Comparison of ENCODE assay signal across 8 cellular contexts in genomic region chr14:21039059-21039422, GRCh38. TPM values are rescaled to one million over a fixed set of nuclear protein-coding genes. Genes with fewer than 3 reads are reported as not detected.
DNase-seq lines count a peak whose midpoint lies in the region; ATAC-seq, FAIRE-seq and TF ChIP-seq lines count a peak whose summit lies in the region.

No MANE protein-coding gene starts in this region.

- no peak for TF ChIP-seq EP300 in K562 (IDR thresholded peaks at IDR 0.05; ENCODE audit: low read length)

- H2AFZ ChIP-seq in K562 (ENCODE audit: low read depth, low read length) = peak overlapping the region; percentile 63

- H3K9me3 ChIP-seq in K562 (replicated peaks; ENCODE audit: control insufficient read depth, insufficient read depth, low read depth, low read length) = no peaks in the 10 kb centered on the region
- no peaks in the 10 kb centered on the region for H3K9me3 ChIP-seq in gastrocnemius medialis

- no peak for TF ChIP-seq CTCF in K562 (IDR thresholded peaks at IDR 0.05 in 2 of 3, conservative IDR thresholded peaks at IDR 0.05 in 1 of 3; ENCODE audit: insufficient read depth in 2 of 3, low read depth in 1 of 3, low read length in 3 of 3)
- TF ChIP-seq CTCF in gastrocnemius medialis (IDR thresholded peaks at IDR 0.05 in 4 of 5, conservative IDR thresholded peaks at IDR 0.05 in 1 of 5) = peak in 1 of 5 experiments; percentile 1

- TF ChIP-seq POLR2A in K562 (conservative IDR thresholded peaks at IDR 0.05) = no peak
- TF ChIP-seq POLR2A in gastrocnemius medialis (IDR thresholded peaks at IDR 0.05) = peak; percentile 41 to 44

- H3K36me3 ChIP-seq in H7 (replicated peaks; ENCODE audit: control insufficient read depth, insufficient read depth, low read length) (no peaks in the 10 kb centered on the region), K562 (ENCODE audit: control insufficient read depth, insufficient read depth, low read length) (no peaks in the 10 kb centered on the region), gastrocnemius medialis (no peaks in the 10 kb centered on the region)

- H3K27me3 ChIP-seq in H7 (ENCODE audit: control insufficient read depth, insufficient read depth, low read length) (no peaks in the 10 kb centered on the region; the same call in 1 of the 2 replicates), K562 (ENCODE audit: control insufficient read depth in 2 of 2, insufficient read depth in 2 of 2, low read length in 2 of 2) (no peaks in the 10 kb centered on the region), gastrocnemius medialis (no peaks in the 10 kb centered on the region)

- in situ Hi-C loops in K562 (cut with MboI) = no loop called here
- in situ Hi-C loops in gastrocnemius medialis (cut with MboI; ENCODE audit: low sequenced_read_pairs in 4 of 4) = loop anchor here in 1 of 4 donors (25.0 kb wide), 1 partner anchor 577 kb away; the partner anchor contains the start of genes APEX1, OSGEP, PIP4P1 and PNP

- H3K4me1 ChIP-seq in K562 (replicated peaks in 1 of 2; ENCODE audit: control insufficient read depth in 2 of 2, insufficient read depth in 2 of 2, low read length in 2 of 2) (peaks cover under 1 to 18% of the 10 kb centered on the region in 2 experiments; a peak in 4 of 5 replicates), gastrocnemius medialis (peaks cover 66 to 69% of the 10 kb centered on the region in 2 donors)

- no peak for TF ChIP-seq RAD21 in K562 (CRISPR knock-in tag; conservative IDR thresholded peaks at IDR 0.05 in 1 of 2, IDR thresholded peaks at IDR 0.05 in 1 of 2)

- no peak overlapping the region for H3K4me2 ChIP-seq in K562 (ENCODE audit: insufficient read depth, low read length)

- CTCF ChIA-PET in K562 (lab: Yijun Ruan, JAX; ENCODE audit: low intra/inter-chr PET ratio) = interaction anchor here (2.4 to 2.8 kb wide), 2 partner anchors 24 to 181 kb away, joined by 11 to 33 read pairs; no protein-coding TSS in a partner anchor

- ATAC-seq in K562 (peak; percentile 31), gastrocnemius medialis (peak; percentile 79 to 82), HG03025 (IDR thresholded peaks at IDR 0.05; ENCODE audit: low FRiP score, unreplicated experiment) (no peak)

- H4K20me1 ChIP-seq in K562 (replicated peaks; ENCODE audit: control insufficient read depth, insufficient read depth, low read length) = no peaks in the 10 kb centered on the region

- H3K4me3 ChIP-seq in H7 (ENCODE audit: insufficient read depth, low read depth, low read length) = no peak overlapping the region
- no peak overlapping the region for H3K4me3 ChIP-seq in K562
- H3K4me3 ChIP-seq in gastrocnemius medialis = peak overlapping the region in 3 of 4 donors; percentile 8 to 26 (median 19)

- BruUV-seq in K562 (replicated peaks; lab: Mats Ljungman, UMichigan) = no TSS peak

- WGBS in K562 (ENCODE audit: insufficient coverage, low coverage, missing lambda C conversion rate) = 35% methylated on average over 4 of the region's 7 CpGs

- H3K9me1 ChIP-seq in K562 (ENCODE audit: control insufficient read depth, insufficient read depth, low read length) = no peaks in the 10 kb centered on the region

- POLR2A ChIA-PET in K562 (lab: Yijun Ruan, JAX) = interaction anchor here (0.6 to 2.6 kb wide), 2 partner anchors 13 to 23 kb away, joined by 3 to 15 read pairs; no protein-coding TSS in a partner anchor

- no peak overlapping the region for H3K27ac ChIP-seq in K562 (ENCODE audit: extremely low read depth, low read depth, low read length)
- H3K27ac ChIP-seq in gastrocnemius medialis = peak overlapping the region; percentile 83 to 91 (median 86)

- no peaks in the 10 kb centered on the region for H3K79me2 ChIP-seq in K562 (ENCODE audit: control insufficient read depth, insufficient read depth, low read length)

- DNase-seq in H7 = peak; percentile 74
- DNase-seq in K562 (ENCODE audit: extremely low read depth in 1 of 4, low spot score in 3 of 4) = no peak
- peak; percentile 72 for DNase-seq in iPS-NIHi7 (ENCODE audit: extremely low spot score)
- DNase-seq in gastrocnemius medialis = peak; percentile 93 to 98
- DNase-seq in T-helper 2 cell = no peak
- DNase-seq in hepatic stellate cell (ENCODE audit: low spot score) = no peak
- no peak for DNase-seq in NCI-H526 treated with DMSO at 0.1 percent for 48 hours (lab: John Stamatoyannopoulos, UW)

- intact Hi-C loops in K562 (cut with micrococcal nuclease) = loop anchor here (5.0 kb wide), 1 partner anchor 342 kb away; no protein-coding TSS in a partner anchor
- intact Hi-C loops in gastrocnemius medialis (cut with DNase I; ENCODE audit: low total_unique reads) = loop anchor here (1.0 kb wide), 4 partner anchors 14 to 578 kb away; partner anchors contain the start of genes NDRG2 and PIP4P1

- no peak overlapping the region for H3K9ac ChIP-seq in K562 (ENCODE audit: insufficient read depth in 1 of 2, low read depth in 2 of 2, low read length in 2 of 2)

- no peak for FAIRE-seq in K562 (lab: Jason Lieb, UNC)

RNA-seq across cellular contexts. Expression of gene RNASE7, which starts 3.1 kb away (rescaled TPM):
- not detected in 2 replicates for total RNA-seq in H7 (2014; rRNA removed; shearing (Covaris generic))
- not detected in 2 replicates for total RNA-seq in K562 (2011; cell fraction: chromatin; rRNA removed; ENCODE audit: low replicate concordance)
- total RNA-seq in K562 (2011; cell fraction: nucleolus; rRNA removed) = not detected in 2 replicates
- not detected in 2 replicates for total RNA-seq in K562 (2011; cell fraction: nucleoplasm; rRNA removed)
- total RNA-seq in K562 (2014; rRNA removed) = not detected in 2 replicates
- total RNA-seq in K562 (2014; rRNA removed; fragmentation: Illumina TruSeq; extraction: Trizol) = not detected in 2 replicates
- not detected in 2 replicates for total RNA-seq in K562 (2015; rRNA removed; fragmentation: Illumina TruSeq; extraction: Trizol)
- not detected in 2 replicates for total RNA-seq in K562 (2021)
- not detected in 2 replicates for polyA plus RNA-seq in K562 (2011; rRNA removed)
- polyA plus RNA-seq in K562 (2011; cell fraction: cytosol; rRNA removed) = not detected in 2 replicates
- polyA plus RNA-seq in K562 (2011; cell fraction: nucleus; rRNA removed) = not detected in 2 replicates
- polyA plus RNA-seq in K562 (2012) = not detected in 2 replicates
- not detected in 2 replicates for polyA plus RNA-seq in K562 (2014; fragmentation: Illumina TruSeq; extraction: Trizol)
- polyA plus RNA-seq in K562 (2014; fragmentation: Nextera tagmentation; extraction: Ambion mirVana) = not detected
- polyA plus RNA-seq in K562 (2014; rRNA removed) = not detected in 2 replicates
- not detected in 2 replicates for polyA minus RNA-seq in K562 (2011; rRNA and poly(A)+ RNA removed)
- not detected in 2 replicates for polyA minus RNA-seq in K562 (2011; cell fraction: cytosol; rRNA and poly(A)+ RNA removed)
- polyA minus RNA-seq in K562 (2011; cell fraction: nucleus; rRNA and poly(A)+ RNA removed) = not detected in 2 replicates
- total RNA-seq in gastrocnemius medialis = under 1 TPM in 1 of 4 donors, not detected in 3; 0.55 TPM

RNA-seq across cellular contexts. Expression of gene RNASE13, which starts 4.4 kb away (rescaled TPM):
- not detected in 2 replicates for total RNA-seq in H7 (2014; rRNA removed; shearing (Covaris generic))
- not detected in 2 replicates for total RNA-seq in K562 (2011; cell fraction: chromatin; rRNA removed; ENCODE audit: low replicate concordance)
- not detected in 2 replicates for total RNA-seq in K562 (2011; cell fraction: nucleolus; rRNA removed)
- total RNA-seq in K562 (2011; cell fraction: nucleoplasm; rRNA removed) = not detected in 2 replicates
- not detected in 2 replicates for total RNA-seq in K562 (2014; rRNA removed)
- total RNA-seq in K562 (2014; rRNA removed; fragmentation: Illumina TruSeq; extraction: Trizol) = not detected in 2 replicates
- not detected in 2 replicates for total RNA-seq in K562 (2015; rRNA removed; fragmentation: Illumina TruSeq; extraction: Trizol)
- total RNA-seq in K562 (2021) = not detected in 2 replicates
- not detected in 2 replicates for polyA plus RNA-seq in K562 (2011; rRNA removed)
- polyA plus RNA-seq in K562 (2011; cell fraction: cytosol; rRNA removed) = not detected in 2 replicates
- not detected in 2 replicates for polyA plus RNA-seq in K562 (2011; cell fraction: nucleus; rRNA removed)
- not detected in 2 replicates for polyA plus RNA-seq in K562 (2012)
- polyA plus RNA-seq in K562 (2014; fragmentation: Illumina TruSeq; extraction: Trizol) = not detected in 2 replicates
- polyA plus RNA-seq in K562 (2014; fragmentation: Nextera tagmentation; extraction: Ambion mirVana) = not detected
- polyA plus RNA-seq in K562 (2014; rRNA removed) = not detected in 2 replicates
- not detected in 2 replicates for polyA minus RNA-seq in K562 (2011; rRNA and poly(A)+ RNA removed)
- not detected in 2 replicates for polyA minus RNA-seq in K562 (2011; cell fraction: cytosol; rRNA and poly(A)+ RNA removed)
- not detected in 2 replicates for polyA minus RNA-seq in K562 (2011; cell fraction: nucleus; rRNA and poly(A)+ RNA removed)
- total RNA-seq in gastrocnemius medialis = not detected

RNA-seq across cellular contexts. Expression of gene TPPP2, which starts 9.0 kb away (rescaled TPM):
- 0.15 TPM in 1 of 2 replicates, not detected in the other for total RNA-seq in H7 (2014; rRNA removed; shearing (Covaris generic))
- 0.19 TPM in 1 of 2 replicates, not detected in the other for total RNA-seq in K562 (2011; cell fraction: chromatin; rRNA removed; ENCODE audit: low replicate concordance)
- total RNA-seq in K562 (2011; cell fraction: nucleolus; rRNA removed) = not detected in 2 replicates
- total RNA-seq in K562 (2011; cell fraction: nucleoplasm; rRNA removed) = not detected in 2 replicates
- total RNA-seq in K562 (2014; rRNA removed) (0.18 and 0.24 TPM in 2 replicates), K562 (2014; rRNA removed; fragmentation: Illumina TruSeq; extraction: Trizol) (not detected in 2 replicates), K562 (2015; rRNA removed; fragmentation: Illumina TruSeq; extraction: Trizol) (not detected in 2 replicates), K562 (2021) (not detected in 2 replicates), gastrocnemius medialis (1 to 10 TPM in 2 of 4 donors, under 1 TPM in 2; 0.22 to 2.3 (median 1.1) TPM)
- polyA plus RNA-seq in K562 (2011; rRNA removed) (not detected in 2 replicates), K562 (2014; fragmentation: Illumina TruSeq; extraction: Trizol) (not detected in 2 replicates), K562 (2014; fragmentation: Nextera tagmentation; extraction: Ambion mirVana) (not detected), K562 (2014; rRNA removed) (not detected in 2 replicates)
- polyA plus RNA-seq in K562 (2011; cell fraction: cytosol; rRNA removed) = not detected in 2 replicates
- polyA plus RNA-seq in K562 (2011; cell fraction: nucleus; rRNA removed) = 0.33 TPM in 1 of 2 replicates, not detected in the other
- not detected in 2 replicates for polyA plus RNA-seq in K562 (2012)
- not detected in 2 replicates for polyA minus RNA-seq in K562 (2011; rRNA and poly(A)+ RNA removed)
- not detected in 2 replicates for polyA minus RNA-seq in K562 (2011; cell fraction: cytosol; rRNA and poly(A)+ RNA removed)
- polyA minus RNA-seq in K562 (2011; cell fraction: nucleus; rRNA and poly(A)+ RNA removed) = not detected in 2 replicates

RNA-seq across cellular contexts. Expression of gene NDRG2, which starts 14.2 kb away (rescaled TPM):
- total RNA-seq in H7 (2014; rRNA removed; shearing (Covaris generic)) = 21.5 and 33.5 TPM in 2 replicates
- 236 and 348 TPM in 2 replicates for total RNA-seq in K562 (2011; cell fraction: chromatin; rRNA removed; ENCODE audit: low replicate concordance)
- 137 and 162 TPM in 2 replicates for total RNA-seq in K562 (2011; cell fraction: nucleolus; rRNA removed)
- total RNA-seq in K562 (2011; cell fraction: nucleoplasm; rRNA removed) = 212 and 255 TPM in 2 replicates
- total RNA-seq in K562 (2014; rRNA removed) = 44.5 and 62.1 TPM in 2 replicates
- 24.9 and 28.2 TPM in 2 replicates for total RNA-seq in K562 (2014; rRNA removed; fragmentation: Illumina TruSeq; extraction: Trizol)
- 27.5 and 28.5 TPM in 2 replicates for total RNA-seq in K562 (2015; rRNA removed; fragmentation: Illumina TruSeq; extraction: Trizol)
- 37.4 and 41.0 TPM in 2 replicates for total RNA-seq in K562 (2021)
- polyA plus RNA-seq in K562 (2011; rRNA removed) = 66.3 and 105 TPM in 2 replicates
- polyA plus RNA-seq in K562 (2011; cell fraction: cytosol; rRNA removed) = 81.1 and 138 TPM in 2 replicates
- 200 and 241 TPM in 2 replicates for polyA plus RNA-seq in K562 (2011; cell fraction: nucleus; rRNA removed)
- polyA plus RNA-seq in K562 (2012) = 41.0 and 60.2 TPM in 2 replicates
- polyA plus RNA-seq in K562 (2014; fragmentation: Illumina TruSeq; extraction: Trizol) = 81.2 and 81.3 TPM in 2 replicates
- 10 to 100 TPM; 10.1 to 22.9 TPM for polyA plus RNA-seq in K562 (2014; fragmentation: Nextera tagmentation; extraction: Ambion mirVana)
- 59.3 and 67.3 TPM in 2 replicates for polyA plus RNA-seq in K562 (2014; rRNA removed)
- 42.2 and 67.9 TPM in 2 replicates for polyA minus RNA-seq in K562 (2011; rRNA and poly(A)+ RNA removed)
- polyA minus RNA-seq in K562 (2011; cell fraction: cytosol; rRNA and poly(A)+ RNA removed) = 15.7 and 39.4 TPM in 2 replicates
- polyA minus RNA-seq in K562 (2011; cell fraction: nucleus; rRNA and poly(A)+ RNA removed) = 54.4 and 64.0 TPM in 2 replicates
- 1,000 to 10,000 TPM in 3 of 4 donors, 100 to 1,000 TPM in 1; 759 to 2,790 (median 1,841) TPM for total RNA-seq in gastrocnemius medialis

RNA-seq across cellular contexts. Expression of gene RNASE8, which starts 18.6 kb away (rescaled TPM):
- total RNA-seq in H7 (2014; rRNA removed; shearing (Covaris generic)) = not detected in 2 replicates
- not detected in 2 replicates for total RNA-seq in K562 (2011; cell fraction: chromatin; rRNA removed; ENCODE audit: low replicate concordance)
- total RNA-seq in K562 (2011; cell fraction: nucleolus; rRNA removed) = not detected in 2 replicates
- not detected in 2 replicates for total RNA-seq in K562 (2011; cell fraction: nucleoplasm; rRNA removed)
- not detected in 2 replicates for total RNA-seq in K562 (2014; rRNA removed)
- total RNA-seq in K562 (2014; rRNA removed; fragmentation: Illumina TruSeq; extraction: Trizol) = not detected in 2 replicates
- not detected in 2 replicates for total RNA-seq in K562 (2015; rRNA removed; fragmentation: Illumina TruSeq; extraction: Trizol)
- not detected in 2 replicates for total RNA-seq in K562 (2021)
- not detected in 2 replicates for polyA plus RNA-seq in K562 (2011; rRNA removed)
- polyA plus RNA-seq in K562 (2011; cell fraction: cytosol; rRNA removed) = not detected in 2 replicates
- polyA plus RNA-seq in K562 (2011; cell fraction: nucleus; rRNA removed) = not detected in 2 replicates
- not detected in 2 replicates for polyA plus RNA-seq in K562 (2012)
- not detected in 2 replicates for polyA plus RNA-seq in K562 (2014; fragmentation: Illumina TruSeq; extraction: Trizol)
- polyA plus RNA-seq in K562 (2014; fragmentation: Nextera tagmentation; extraction: Ambion mirVana) = not detected
- polyA plus RNA-seq in K562 (2014; rRNA removed) = not detected in 2 replicates
- polyA minus RNA-seq in K562 (2011; rRNA and poly(A)+ RNA removed) = not detected in 2 replicates
- not detected in 2 replicates for polyA minus RNA-seq in K562 (2011; cell fraction: cytosol; rRNA and poly(A)+ RNA removed)
- not detected in 2 replicates for polyA minus RNA-seq in K562 (2011; cell fraction: nucleus; rRNA and poly(A)+ RNA removed)
- not detected for total RNA-seq in gastrocnemius medialis

Comparison
In these comparisons a context has a peak if more than half of its experiments do, and no peak if none do; other contexts are left out.
1. DNase-seq: peak in H7 (single experiment), iPS-NIHi7 (single experiment) and gastrocnemius medialis (2 of 2); none in K562 (0 of 4), T-helper 2 cell (0 of 5), hepatic stellate cell (single experiment) and NCI-H526 treated with DMSO at 0.1 percent for 48 hours (single experiment).
2. H3K4me3 ChIP-seq: peak in gastrocnemius medialis (3 of 4); none in H7 (single experiment) and K562 (single experiment).